In the genomic region with DNA sequence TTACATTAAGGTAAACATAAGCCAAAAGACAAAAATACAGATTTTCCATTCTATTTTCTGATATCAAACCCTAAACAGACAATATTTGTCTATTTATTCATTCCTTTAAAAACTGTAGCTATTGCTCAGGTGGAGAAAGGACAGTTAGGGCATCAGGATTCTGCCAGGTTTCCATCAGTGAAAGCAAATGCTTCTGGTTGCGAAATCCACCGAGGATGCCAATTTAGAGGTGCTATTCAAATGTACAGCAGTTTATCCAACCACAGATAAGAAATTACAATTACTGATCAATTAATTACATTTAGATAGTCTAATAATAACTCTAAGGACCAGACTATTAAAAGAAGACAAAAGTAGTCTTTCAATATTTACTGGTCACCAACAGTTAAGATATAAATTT, we compare ENCODE assay signal across 1 cellular context.
A peak's percentile ranks its signal among the peaks of the same experiment; 100 is the strongest.
TF ChIP-seq lines count a peak whose summit lies in the region.

No MANE protein-coding gene starts in this region.

TF ChIP-seq in H1, 55 proteins besides CTCF, POLR2A, EP300 and RAD21:
- TF ChIP-seq CREB1 (IDR thresholded peaks at IDR 0.05) (no peak), CEBPB (IDR thresholded peaks at IDR 0.05; ENCODE audit: low read depth, low read length) (peak; percentile 85), TAF7 (optimal IDR thresholded peaks at IDR 0.05; ENCODE audit: borderline replicate concordance, low read depth, low read length) (no peak), BACH1 (IDR thresholded peaks at IDR 0.05; ENCODE audit: low read length) (no peak), CBX5 (IDR thresholded peaks at IDR 0.05; ENCODE audit: low read depth, low read length) (no peak)
